ENCODE assay signal across 22 cellular contexts in the genomic region with DNA sequence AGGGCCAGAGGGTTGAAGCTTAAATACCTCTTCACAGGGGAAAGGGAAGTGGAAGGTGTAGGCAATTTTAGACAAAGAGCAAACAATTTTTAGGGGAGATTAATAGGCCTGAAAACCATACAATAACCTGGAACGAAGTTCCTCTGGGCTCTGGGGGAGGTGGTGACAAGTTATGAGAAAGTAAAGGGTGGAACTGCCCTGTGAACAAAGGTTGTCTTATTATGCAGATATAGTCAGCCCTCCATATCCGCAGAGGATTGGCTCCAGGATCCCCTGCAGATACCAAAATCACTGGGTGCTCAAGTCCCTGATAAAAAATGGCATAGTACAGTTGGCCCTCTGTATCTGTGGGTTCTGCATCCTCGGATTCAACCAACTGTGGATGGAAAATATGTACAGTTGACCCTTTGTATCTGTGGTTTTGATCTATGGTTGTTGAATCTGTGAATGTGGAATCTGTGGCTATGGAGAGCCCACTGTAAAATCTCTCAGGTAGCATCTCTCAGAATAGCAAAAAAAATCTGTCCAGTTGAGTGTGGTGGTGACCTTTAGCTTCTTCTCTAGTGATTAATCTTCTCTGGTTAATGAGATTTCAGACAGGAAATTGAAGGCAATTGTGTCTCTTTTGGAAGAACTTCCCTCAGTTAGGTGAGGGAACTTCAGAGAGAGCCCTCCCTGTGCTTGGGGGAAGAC. TPM values are rescaled to one million over a fixed set of nuclear protein-coding genes. Genes with fewer than 3 reads are reported as not detected.
DNase-seq lines count a peak whose midpoint lies in the region; ATAC-seq, FAIRE-seq and TF ChIP-seq lines count a peak whose summit lies in the region.
"Had no signal": no experiment of that assay in that cellular context is flagged by ENCODE, and none has a peak within 500 bp of the region (broad histone marks: within the 10 kb centered on the region; RNA-seq: fewer than 3 reads in every experiment).

No MANE protein-coding gene starts in this region.

- no peak for TF ChIP-seq EP300 in K562 (IDR thresholded peaks at IDR 0.05; ENCODE audit: low read length)

- POLR2A ChIA-PET in K562 (lab: Yijun Ruan, JAX): interaction anchor here (0.9 to 2.6 kb wide), 2 partner anchors 10 to 103 kb away, joined by 3 to 13 read pairs; no protein-coding TSS in a partner anchor

- WGBS in K562 (ENCODE audit: insufficient coverage, low coverage, missing lambda C conversion rate): 38% methylated on average over 3 of the region's 3 CpGs

- no peak overlapping the region for H3K4me3 ChIP-seq in K562
- H3K4me3 ChIP-seq: esophagus squamous epithelium, right atrium auricular region had no signal

- DNase-seq in HCEC 1CT (peak; percentile 38), RCC 7860 (ENCODE audit: low spot score) (peak; percentile 86), K562 (ENCODE audit: extremely low read depth in 1 of 4, low spot score in 3 of 4) (no peak), myocyte (ENCODE audit: low read depth) (peak; percentile 32), RKO (ENCODE audit: low spot score) (no peak), NCI-H510A treated with DMSO at 0.1 percent for 48 hours (lab: John Stamatoyannopoulos, UW) (no peak), retina (no peak)
- no peak for DNase-seq in activated naive CD4-positive, alpha-beta T cell (lab: John Stamatoyannopoulos, UW)
- DNase-seq: brain microvascular endothelial cell; CD8-positive, alpha-beta memory T cell; DMS153; endodermal cell; esophagus squamous epithelium; naive B cell; NCI-H510A; stimulated activated CD4-positive, alpha-beta T cell treated with anti-CD3 and anti-CD28 coated beads, Interleukin-4, amount 100 ng/mL, for 24 hours had no signal

- no peak for TF ChIP-seq RAD21 in K562 (CRISPR knock-in tag; conservative IDR thresholded peaks at IDR 0.05 in 1 of 2, IDR thresholded peaks at IDR 0.05 in 1 of 2)

- no peaks in the 10 kb centered on the region for H3K79me2 ChIP-seq in K562 (ENCODE audit: control insufficient read depth, insufficient read depth, low read length)

- no peaks in the 10 kb centered on the region for H3K9me1 ChIP-seq in K562 (ENCODE audit: control insufficient read depth, insufficient read depth, low read length)

- FAIRE-seq in RCC 7860 (lab: Jason Lieb, UNC) (peak; percentile 93), K562 (lab: Jason Lieb, UNC) (no peak)
- FAIRE-seq: colon, GM19239 had no signal

- BruUV-seq in K562 (replicated peaks; lab: Mats Ljungman, UMichigan): no TSS peak

- no peaks in the 10 kb centered on the region for H3K27me3 ChIP-seq in K562 (ENCODE audit: control insufficient read depth in 2 of 2, insufficient read depth in 2 of 2, low read length in 2 of 2)
- H3K27me3 ChIP-seq: brain microvascular endothelial cell, esophagus squamous epithelium, right atrium auricular region had no signal

- CTCF ChIA-PET in K562 (lab: Yijun Ruan, JAX; ENCODE audit: low intra/inter-chr PET ratio): no interaction called here

- H3K36me3 ChIP-seq in K562 (ENCODE audit: control insufficient read depth, insufficient read depth, low read length): no peaks in the 10 kb centered on the region
- H3K36me3 ChIP-seq: brain microvascular endothelial cell, esophagus squamous epithelium, right atrium auricular region had no signal

- intact Hi-C loops in K562 (cut with micrococcal nuclease): no loop called here

- in situ Hi-C loops in K562 (cut with MboI): no loop called here

- H2AFZ ChIP-seq in K562 (ENCODE audit: low read depth, low read length): peak overlapping the region; percentile 76; the same call in 1 of the 2 replicates

- no peak for ATAC-seq in K562
- ATAC-seq: Panc1 had no signal

- TF ChIP-seq CTCF in K562 (IDR thresholded peaks at IDR 0.05 in 2 of 3, conservative IDR thresholded peaks at IDR 0.05 in 1 of 3; ENCODE audit: insufficient read depth in 2 of 3, low read depth in 1 of 3, low read length in 3 of 3): no peak

- H3K4me1 ChIP-seq in K562 (replicated peaks in 1 of 2; ENCODE audit: control insufficient read depth in 2 of 2, insufficient read depth in 2 of 2, low read length in 2 of 2): peaks cover 18 to 53% of the 10 kb centered on the region in 2 experiments

- H3K4me2 ChIP-seq in K562 (ENCODE audit: insufficient read depth, low read length): no peak overlapping the region

- peak overlapping the region; percentile 94 for H3K27ac ChIP-seq in K562 (ENCODE audit: extremely low read depth, low read depth, low read length)
- H3K27ac ChIP-seq: brain microvascular endothelial cell, right atrium auricular region had no signal

- H3K9ac ChIP-seq in K562 (ENCODE audit: insufficient read depth in 1 of 2, low read depth in 2 of 2, low read length in 2 of 2): 0 out of 4 replicates have a peak overlapping the region, but pooled peaks of 1 of the 2 experiments have one; percentile 82

- no peaks in the 10 kb centered on the region for H3K9me3 ChIP-seq in K562 (replicated peaks; ENCODE audit: control insufficient read depth, insufficient read depth, low read depth, low read length)
- H3K9me3 ChIP-seq: esophagus squamous epithelium, right atrium auricular region had no signal

- no peak for TF ChIP-seq POLR2A in K562 (conservative IDR thresholded peaks at IDR 0.05)

- H4K20me1 ChIP-seq in K562 (replicated peaks; ENCODE audit: control insufficient read depth, insufficient read depth, low read length): no peaks in the 10 kb centered on the region

TF ChIP-seq in K562, 482 proteins besides CTCF, POLR2A, EP300 and RAD21 (continues in another document):
- TF ChIP-seq TEAD4 (IDR thresholded peaks at IDR 0.05; ENCODE audit: low read length): peak; percentile 41; the same call in 1 of the 2 replicates
- no peak for TF ChIP-seq TEAD4 (CRISPR knock-in tag; IDR thresholded peaks at IDR 0.05; ENCODE audit: borderline replicate concordance)
- no peak; the same call in 1 of the 2 replicates for TF ChIP-seq GABPA (tag; conservative IDR thresholded peaks at IDR 0.05; ENCODE audit: low read depth)
- peak; percentile 44 for TF ChIP-seq HMGN3 (IDR thresholded peaks at IDR 0.05; ENCODE audit: borderline replicate concordance, extremely low read depth, insufficient read length, low read depth, low read length)
- peak; percentile 36; the same call in 1 of the 2 replicates for TF ChIP-seq HDAC2 (IDR thresholded peaks at IDR 0.05)
- TF ChIP-seq, protein P1, sequence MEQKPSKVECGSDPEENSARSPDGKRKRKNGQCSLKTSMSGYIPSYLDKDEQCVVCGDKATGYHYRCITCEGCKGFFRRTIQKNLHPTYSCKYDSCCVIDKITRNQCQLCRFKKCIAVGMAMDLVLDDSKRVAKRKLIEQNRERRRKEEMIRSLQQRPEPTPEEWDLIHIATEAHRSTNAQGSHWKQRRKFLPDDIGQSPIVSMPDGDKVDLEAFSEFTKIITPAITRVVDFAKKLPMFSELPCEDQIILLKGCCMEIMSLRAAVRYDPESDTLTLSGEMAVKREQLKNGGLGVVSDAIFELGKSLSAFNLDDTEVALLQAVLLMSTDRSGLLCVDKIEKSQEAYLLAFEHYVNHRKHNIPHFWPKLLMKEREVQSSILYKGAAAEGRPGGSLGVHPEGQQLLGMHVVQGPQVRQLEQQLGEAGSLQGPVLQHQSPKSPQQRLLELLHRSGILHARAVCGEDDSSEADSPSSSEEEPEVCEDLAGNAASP (IDR thresholded peaks at IDR 0.05): no peak
- TF ChIP-seq BRD4 (IDR thresholded peaks at IDR 0.05): peak; percentile 24; the same call in 1 of the 2 replicates
- no peak for TF ChIP-seq ZFP30 (CRISPR knock-in tag; IDR thresholded peaks at IDR 0.05; ENCODE audit: borderline replicate concordance)
- no peak for TF ChIP-seq GABPB2 (CRISPR knock-in tag; conservative IDR thresholded peaks at IDR 0.05)
- no peak for TF ChIP-seq RBFOX2 (IDR thresholded peaks at IDR 0.05; ENCODE audit: low read depth, low read length)
- TF ChIP-seq, protein P2, sequence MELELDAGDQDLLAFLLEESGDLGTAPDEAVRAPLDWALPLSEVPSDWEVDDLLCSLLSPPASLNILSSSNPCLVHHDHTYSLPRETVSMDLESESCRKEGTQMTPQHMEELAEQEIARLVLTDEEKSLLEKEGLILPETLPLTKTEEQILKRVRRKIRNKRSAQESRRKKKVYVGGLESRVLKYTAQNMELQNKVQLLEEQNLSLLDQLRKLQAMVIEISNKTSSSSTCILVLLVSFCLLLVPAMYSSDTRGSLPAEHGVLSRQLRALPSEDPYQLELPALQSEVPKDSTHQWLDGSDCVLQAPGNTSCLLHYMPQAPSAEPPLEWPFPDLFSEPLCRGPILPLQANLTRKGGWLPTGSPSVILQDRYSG (tag; conservative IDR thresholded peaks at IDR 0.05; ENCODE audit: low read depth): 0 out of 2 replicates have a peak, but pooled peaks have one; percentile 26
- 0 out of 2 replicates have a peak, but pooled peaks have one; percentile 74 for TF ChIP-seq HMG20B (CRISPR knock-in tag; IDR thresholded peaks at IDR 0.05)
- no peak for TF ChIP-seq NR2C1 (IDR thresholded peaks at IDR 0.05)
- peak; percentile 68 for TF ChIP-seq NR2C1 (tag; IDR thresholded peaks at IDR 0.05)
- peak; percentile 15; the same call in 1 of the 2 replicates for TF ChIP-seq MTA1 (IDR thresholded peaks at IDR 0.05; ENCODE audit: borderline replicate concordance)
- no peak for TF ChIP-seq GTF2F1 (IDR thresholded peaks at IDR 0.05; ENCODE audit: low read depth, low read length)
- TF ChIP-seq RCOR1 (IDR thresholded peaks at IDR 0.05; ENCODE audit: borderline replicate concordance in 1 of 2, low read depth in 2 of 2, low read length in 2 of 2): peak in 1 of 2 experiments; percentile 74; a peak in 1 of 4 replicates

RNA-seq across cellular contexts. Expression of gene CLEC3B, which starts 40.2 kb away (rescaled TPM):
- total RNA-seq in K562 (2011; cell fraction: chromatin; rRNA removed; ENCODE audit: low replicate concordance): not detected in 2 replicates
- total RNA-seq in K562 (2011; cell fraction: nucleolus; rRNA removed): 0.33 TPM in 1 of 2 replicates, not detected in the other
- not detected in 2 replicates for total RNA-seq in K562 (2011; cell fraction: nucleoplasm; rRNA removed)
- total RNA-seq in K562 (2014; rRNA removed) (0.33 TPM in 1 of 2 replicates, not detected in the other), K562 (2014; rRNA removed; fragmentation: Illumina TruSeq; extraction: Trizol) (not detected in 2 replicates), K562 (2015; rRNA removed; fragmentation: Illumina TruSeq; extraction: Trizol) (not detected in 2 replicates), K562 (2021) (not detected in 2 replicates), myocyte (0.75 TPM in 1 of 2 replicates, not detected in the other)
- polyA plus RNA-seq in K562 (2011; rRNA removed) (0.19 TPM in 1 of 2 replicates, not detected in the other), K562 (2014; fragmentation: Illumina TruSeq; extraction: Trizol) (not detected in 2 replicates), K562 (2014; fragmentation: Nextera tagmentation; extraction: Ambion mirVana) (not detected), K562 (2014; rRNA removed) (not detected in 2 replicates)
- polyA plus RNA-seq in K562 (2011; cell fraction: cytosol; rRNA removed): 0.27 TPM in 1 of 2 replicates, not detected in the other
- polyA plus RNA-seq in K562 (2011; cell fraction: nucleus; rRNA removed): 0.41 and 0.52 TPM in 2 replicates
- polyA plus RNA-seq in K562 (2012): 0.19 TPM in 1 of 2 replicates, not detected in the other
- polyA minus RNA-seq in K562 (2011; rRNA and poly(A)+ RNA removed): not detected in 2 replicates
- not detected in 2 replicates for polyA minus RNA-seq in K562 (2011; cell fraction: cytosol; rRNA and poly(A)+ RNA removed)
- 0.54 TPM in 1 of 2 replicates, not detected in the other for polyA minus RNA-seq in K562 (2011; cell fraction: nucleus; rRNA and poly(A)+ RNA removed)
- polyA plus RNA-seq in myocyte (2012): 2.9 TPM
- total RNA-seq: endodermal cell, kidney epithelial cell, SK-MEL-5 had no signal
- polyA plus RNA-seq: CD8-positive, alpha-beta memory T cell had no signal

Comparison
In these comparisons a context has a peak if more than half of its experiments do, and no peak if none do; other contexts are left out.
1. DNase-seq: peak in HCEC 1CT (single experiment), RCC 7860 (single experiment) and myocyte (single experiment); none in K562 (0 of 4), RKO (single experiment), activated naive CD4-positive, alpha-beta T cell (0 of 4), NCI-H510A treated with DMSO at 0.1 percent for 48 hours (single experiment) and retina (single experiment).